In genomic region chr5:140356878-140357730, GRCh38 we compare ENCODE assay signal across 1 cellular context.
TF ChIP-seq lines count a peak whose summit lies in the region.

No MANE protein-coding gene starts in this region.

TF ChIP-seq in GM23338, 12 proteins besides CTCF, POLR2A, EP300 and RAD21 (continued from another document):
- no peak for TF ChIP-seq REST (IDR thresholded peaks at IDR 0.05; ENCODE audit: unreplicated experiment)
- no peak for TF ChIP-seq ETS1 (IDR thresholded peaks at IDR 0.05)
- no peak for TF ChIP-seq STAT1 (IDR thresholded peaks at IDR 0.05; ENCODE audit: unreplicated experiment)
- no peak for TF ChIP-seq CREB1 (CRISPR knock-in tag; IDR thresholded peaks at IDR 0.05; ENCODE audit: low read depth)
- no peak for TF ChIP-seq EZH2 (IDR thresholded peaks at IDR 0.05; ENCODE audit: low read depth, unreplicated experiment)
- no peak for TF ChIP-seq JUNB (IDR thresholded peaks at IDR 0.05; ENCODE audit: unreplicated experiment)
- no peak for TF ChIP-seq ZNF331 (CRISPR knock-in tag; IDR thresholded peaks at IDR 0.05; ENCODE audit: low read depth)
- no peak for TF ChIP-seq POLR2AphosphoS5 (IDR thresholded peaks at IDR 0.05; ENCODE audit: low read depth)
